ENCODE assay signal across 1 cellular context in the genomic region with DNA sequence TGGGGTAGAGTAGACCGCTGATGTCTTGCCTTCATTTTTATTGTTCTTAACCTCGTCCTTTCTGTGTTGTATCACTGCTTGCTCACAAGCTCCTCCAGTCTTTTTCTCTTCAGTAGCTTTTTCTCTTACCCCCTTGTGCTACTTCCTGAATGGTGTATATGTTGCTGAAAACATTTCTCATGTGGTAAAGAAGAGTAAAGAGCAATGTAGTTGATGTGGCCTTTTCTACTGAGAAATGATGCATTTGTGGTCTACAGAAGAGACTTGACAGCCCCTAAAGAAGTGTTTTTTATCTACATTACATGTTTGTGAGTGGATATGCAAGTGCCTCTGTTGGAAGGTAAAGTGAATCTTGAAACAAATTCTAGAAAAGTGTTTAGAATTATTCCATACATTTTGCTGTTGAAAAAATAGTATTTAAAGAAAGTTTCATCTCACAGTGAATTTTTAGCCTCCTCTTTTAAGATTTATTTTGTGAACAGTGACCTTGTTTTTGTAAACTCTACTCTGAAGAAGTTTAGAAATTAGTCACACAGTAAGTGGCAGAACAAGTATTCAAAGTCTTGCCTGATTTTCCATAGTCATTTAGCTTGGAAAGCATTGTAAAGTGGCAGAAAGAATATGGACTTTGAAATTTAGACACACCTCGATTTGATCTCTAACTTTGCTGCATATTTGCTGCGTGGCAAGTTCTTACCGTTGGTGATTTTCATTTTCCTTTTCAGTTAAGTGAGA.
TF ChIP-seq lines count a peak whose summit lies in the region.

No MANE protein-coding gene starts in this region.

TF ChIP-seq in HepG2, 621 proteins besides CTCF, POLR2A, EP300 and RAD21 (continued from another document):
- TF ChIP-seq, protein P1, sequence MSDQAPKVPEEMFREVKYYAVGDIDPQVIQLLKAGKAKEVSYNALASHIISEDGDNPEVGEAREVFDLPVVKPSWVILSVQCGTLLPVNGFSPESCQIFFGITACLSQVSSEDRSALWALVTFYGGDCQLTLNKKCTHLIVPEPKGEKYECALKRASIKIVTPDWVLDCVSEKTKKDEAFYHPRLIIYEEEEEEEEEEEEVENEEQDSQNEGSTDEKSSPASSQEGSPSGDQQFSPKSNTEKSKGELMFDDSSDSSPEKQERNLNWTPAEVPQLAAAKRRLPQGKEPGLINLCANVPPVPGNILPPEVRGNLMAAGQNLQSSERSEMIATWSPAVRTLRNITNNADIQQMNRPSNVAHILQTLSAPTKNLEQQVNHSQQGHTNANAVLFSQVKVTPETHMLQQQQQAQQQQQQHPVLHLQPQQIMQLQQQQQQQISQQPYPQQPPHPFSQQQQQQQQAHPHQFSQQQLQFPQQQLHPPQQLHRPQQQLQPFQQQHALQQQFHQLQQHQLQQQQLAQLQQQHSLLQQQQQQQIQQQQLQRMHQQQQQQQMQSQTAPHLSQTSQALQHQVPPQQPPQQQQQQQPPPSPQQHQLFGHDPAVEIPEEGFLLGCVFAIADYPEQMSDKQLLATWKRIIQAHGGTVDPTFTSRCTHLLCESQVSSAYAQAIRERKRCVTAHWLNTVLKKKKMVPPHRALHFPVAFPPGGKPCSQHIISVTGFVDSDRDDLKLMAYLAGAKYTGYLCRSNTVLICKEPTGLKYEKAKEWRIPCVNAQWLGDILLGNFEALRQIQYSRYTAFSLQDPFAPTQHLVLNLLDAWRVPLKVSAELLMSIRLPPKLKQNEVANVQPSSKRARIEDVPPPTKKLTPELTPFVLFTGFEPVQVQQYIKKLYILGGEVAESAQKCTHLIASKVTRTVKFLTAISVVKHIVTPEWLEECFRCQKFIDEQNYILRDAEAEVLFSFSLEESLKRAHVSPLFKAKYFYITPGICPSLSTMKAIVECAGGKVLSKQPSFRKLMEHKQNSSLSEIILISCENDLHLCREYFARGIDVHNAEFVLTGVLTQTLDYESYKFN (CRISPR knock-in tag; conservative IDR thresholded peaks at IDR 0.05): peak; percentile 21; the same call in 1 of the 2 replicates
- TF ChIP-seq CREB1 (IDR thresholded peaks at IDR 0.05) (no peak), CREB1 (CRISPR knock-in tag; IDR thresholded peaks at IDR 0.05) (peak; percentile 15; the same call in 1 of the 2 replicates)
